In the genomic region with DNA sequence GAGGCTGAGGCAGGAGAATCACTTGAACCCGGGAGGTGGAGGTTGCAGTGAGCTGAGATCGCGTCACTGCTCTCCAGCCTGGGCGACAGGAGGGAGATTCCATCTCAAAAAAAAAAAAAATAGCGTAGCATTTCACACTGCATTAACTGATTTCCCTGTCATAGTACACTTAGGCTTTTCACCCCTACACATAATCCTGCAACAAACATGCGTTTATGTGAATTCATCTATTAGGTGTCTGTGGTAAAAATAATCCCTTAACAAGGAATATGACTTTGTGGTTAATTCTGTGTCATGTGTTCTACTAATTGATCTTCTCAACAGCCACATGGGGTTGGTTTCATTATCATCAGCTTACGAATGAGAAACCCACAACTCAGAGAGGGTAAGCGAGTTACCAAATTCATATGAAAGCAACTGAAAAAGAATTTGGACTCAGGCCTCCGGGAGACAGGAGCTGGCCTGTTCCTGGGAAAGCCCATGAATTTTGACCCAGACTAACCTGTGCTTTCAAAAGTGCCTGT, we compare ENCODE assay signal across 10 cellular contexts. TPM values are rescaled to one million over a fixed set of nuclear protein-coding genes. Genes with fewer than 3 reads are reported as not detected.
DNase-seq lines count a peak whose midpoint lies in the region; ATAC-seq and TF ChIP-seq lines count a peak whose summit lies in the region.
"Had no signal": no experiment of that assay in that cellular context is flagged by ENCODE, and none has a peak within 500 bp of the region (broad histone marks: within the 10 kb centered on the region; RNA-seq: fewer than 3 reads in every experiment).

No MANE protein-coding gene starts in this region.

- no peaks in the 10 kb centered on the region for H3K9me2 ChIP-seq in SU-DHL-6 (replicated peaks; ENCODE audit: insufficient read depth, low read length)

- intact Hi-C loops in Caco-2 (cut with micrococcal nuclease; ENCODE audit: unreplicated experiment) = loop anchor here (2.0 kb wide), 2 partner anchors 28 to 54 kb away; no protein-coding TSS in a partner anchor

- H3K9ac ChIP-seq in SU-DHL-6 (ENCODE audit: low read length) = peak overlapping the region; percentile 45

- no TSS peak for BruUV-seq in Caco-2 (replicated peaks; lab: Mats Ljungman, UMichigan)

- H3K27me3 ChIP-seq in SU-DHL-6 (ENCODE audit: low read length) (no peaks in the 10 kb centered on the region), Caco-2 (replicated peaks; ENCODE audit: control insufficient read depth, insufficient read depth, low read length) (no peaks in the 10 kb centered on the region)

- peak overlapping the region; percentile 45 for H3K4me2 ChIP-seq in SU-DHL-6 (ENCODE audit: low read depth, low read length, poor library complexity, severe bottlenecking)

- H3K4me3 Mint-ChIP-seq in Caco-2 (ENCODE audit: unreplicated experiment) = no peak overlapping the region

- ATAC-seq in GM21526 (IDR thresholded peaks at IDR 0.05; ENCODE audit: low FRiP score, unreplicated experiment) (peak; percentile 46), left lobe of liver (peak; percentile 29), omental fat pad (ENCODE audit: low FRiP score) (no peak)

- no peaks in the 10 kb centered on the region for H3K36me3 Mint-ChIP-seq in Caco-2 (ENCODE audit: insufficient read depth, unreplicated experiment)

- no peaks in the 10 kb centered on the region for H3K4me1 Mint-ChIP-seq in Caco-2 (ENCODE audit: low read depth, unreplicated experiment)

- H3K9me3 ChIP-seq in SU-DHL-6 (ENCODE audit: insufficient read depth, low read length) (no peaks in the 10 kb centered on the region), Caco-2 (0 out of 2 replicates have a peak, but pooled peaks cover 4% of the 10 kb centered on the region)
- H3K9me3 ChIP-seq: neutrophil had no signal

- H3K9me3 Mint-ChIP-seq in Caco-2 (ENCODE audit: unreplicated experiment) = no peaks in the 10 kb centered on the region

- H3K36me3 ChIP-seq in SU-DHL-6 (ENCODE audit: low read length) = no peaks in the 10 kb centered on the region
- H3K36me3 ChIP-seq in Caco-2 (ENCODE audit: control insufficient read depth, insufficient read depth, low read length) = no peaks in the 10 kb centered on the region
- H3K36me3 ChIP-seq: neutrophil had no signal

- TF ChIP-seq CTCF in GM12865 (IDR thresholded peaks at IDR 0.05; ENCODE audit: insufficient read depth, low read depth, low read length, missing control alignments) (no peak), SU-DHL-6 (IDR thresholded peaks at IDR 0.05; ENCODE audit: insufficient read depth, low read length, poor library complexity, severe bottlenecking) (no peak), omental fat pad (IDR thresholded peaks at IDR 0.05) (no peak), RWPE1 (conservative IDR thresholded peaks at IDR 0.05; ENCODE audit: low read depth) (no peak), Caco-2 (IDR thresholded peaks at IDR 0.05; ENCODE audit: insufficient read depth in 1 of 2, low read depth in 1 of 2, low read length in 1 of 2, severe bottlenecking in 1 of 2, unreplicated experiment in 1 of 2) (no peak)

- H3K27ac ChIP-seq in SU-DHL-6 (ENCODE audit: low read depth, low read length) (peak overlapping the region; percentile 79), RWPE1 (no peak overlapping the region)
- H3K27ac ChIP-seq: neutrophil had no signal

- peak overlapping the region; percentile 92 for H2AFZ ChIP-seq in SU-DHL-6 (ENCODE audit: low read depth, low read length, severe bottlenecking)

- H3K27me3 Mint-ChIP-seq in Caco-2 (ENCODE audit: insufficient read depth, unreplicated experiment) = peaks cover 8% of the 10 kb centered on the region

- H3F3A ChIP-seq in SU-DHL-6 (ENCODE audit: insufficient read depth) = no peaks in the 10 kb centered on the region; the same call in 1 of the 2 replicates

- peak; percentile 38 for DNase-seq in GM12865 (ENCODE audit: low read depth)
- DNase-seq in left lobe of liver (ENCODE audit: low spot score) = no peak
- no peak for DNase-seq in omental fat pad (ENCODE audit: low spot score)
- no peak for DNase-seq in RWPE1 (ENCODE audit: low spot score)
- no peak for DNase-seq in A172 (ENCODE audit: low spot score)
- no peak for DNase-seq in Caco-2

- H3K4me1 ChIP-seq in Caco-2 = 0 out of 2 replicates have a peak, but pooled peaks cover 4% of the 10 kb centered on the region

- H3K4me3 ChIP-seq in GM12865 (ENCODE audit: low read depth, low read length) = no peak overlapping the region
- H3K4me3 ChIP-seq in SU-DHL-6 (ENCODE audit: insufficient read depth, low read length, poor library complexity, severe bottlenecking) = no peak overlapping the region
- no peak overlapping the region for H3K4me3 ChIP-seq in Caco-2 (ENCODE audit: low read depth, low read length)

- no peaks in the 10 kb centered on the region for H3K79me2 ChIP-seq in SU-DHL-6 (ENCODE audit: insufficient read depth, low read length)

- H3K27ac Mint-ChIP-seq in Caco-2 (ENCODE audit: unreplicated experiment) = no peak overlapping the region

- CTCF ChIA-PET in RWPE1 (lab: Yijun Ruan, JAX) (interaction anchor here (0.5 to 1.9 kb wide), 17 partner anchors 9 to 925 kb away, joined by 3 to 7 read pairs (median 3); no protein-coding TSS in a partner anchor), Caco-2 (lab: Charles Lee) (interaction anchor here (0.6 to 1.9 kb wide), 9 partner anchors 26 to 673 kb away, joined by 3 to 9 read pairs (median 3); no protein-coding TSS in a partner anchor)

- POLR2A ChIA-PET in RWPE1 (lab: Yijun Ruan, JAX; ENCODE audit: low non-redundant PET) (no interaction called here), Caco-2 (lab: Charles Lee) (no interaction called here)

- no peaks in the 10 kb centered on the region for H4K20me1 ChIP-seq in SU-DHL-6 (ENCODE audit: low read depth, low read length)

RNA-seq across cellular contexts. Expression of gene KCNJ1, which starts 36.7 kb away (rescaled TPM):
- total RNA-seq in left lobe of liver = not detected
- total RNA-seq in omental fat pad = under 1 TPM in 1 of 4 donors, not detected in 3; 0.96 TPM
- total RNA-seq in A172 (2014; rRNA removed; shearing (Covaris generic)) = not detected in 2 replicates
- total RNA-seq in Caco-2 (2022) = not detected in 2 replicates
- total RNA-seq: Right ventricle myocardium superior had no signal
